ENCODE assay signal across 11 cellular contexts in the genomic region with DNA sequence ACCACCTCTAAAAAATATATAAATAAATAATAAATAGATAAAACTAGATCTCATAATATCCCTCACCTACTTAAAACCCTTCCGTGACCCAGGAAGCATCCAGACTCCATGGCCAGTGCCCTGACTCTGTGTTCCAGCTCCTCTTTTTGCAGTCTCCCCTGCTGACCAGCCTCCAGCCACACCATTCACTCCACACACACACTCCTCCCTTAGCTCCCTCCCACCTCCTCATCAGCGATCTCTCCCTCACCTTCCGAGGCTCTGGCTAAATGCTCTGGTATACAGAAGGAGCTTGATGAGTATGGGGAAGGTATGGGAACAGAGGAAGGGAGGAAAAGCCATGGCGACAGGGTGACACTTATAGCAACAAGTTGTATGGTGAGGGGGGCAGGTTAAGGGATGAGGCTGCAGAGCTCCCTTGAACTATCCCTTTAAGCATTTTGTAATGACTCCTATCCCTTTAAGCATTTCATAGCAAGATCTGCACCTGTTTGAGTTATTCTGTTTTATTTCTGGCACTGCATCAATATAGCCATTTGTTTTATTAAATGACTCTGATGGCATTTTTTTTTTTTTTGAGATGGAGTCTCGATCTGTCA. TPM values are rescaled to one million over a fixed set of nuclear protein-coding genes. Genes with fewer than 3 reads are reported as not detected.
A peak's percentile ranks its signal among the peaks of the same experiment; 100 is the strongest.
DNase-seq lines count a peak whose midpoint lies in the region; ATAC-seq and TF ChIP-seq lines count a peak whose summit lies in the region.
"Had no signal": no experiment of that assay in that cellular context is flagged by ENCODE, and none has a peak within 500 bp of the region (broad histone marks: within the 10 kb centered on the region; RNA-seq: fewer than 3 reads in every experiment).

No MANE protein-coding gene starts in this region.

- no peak for DNase-seq in HCT116 (ENCODE audit: low read depth, low spot score)
- no peak for DNase-seq in PC-3
- peak; percentile 69 for DNase-seq in mesendoderm
- DNase-seq in type B pancreatic cell (ENCODE audit: extremely low spot score, unreplicated experiment), result no peak
- DNase-seq in NCI-H510A (lab: John Stamatoyannopoulos, UW), result no peak
- DNase-seq in dorsolateral prefrontal cortex, result no peak

- no CpG with 5 or more reads among the region's 5 CpGs for WGBS in mesendoderm (ENCODE audit: extremely low coverage, insufficient coverage, low lambda C conversion rate)

- intact Hi-C loops in HCT116 (cut with micrococcal nuclease), result loop anchor here (2.0 kb wide), 3 partner anchors 397 to 837 kb away; no protein-coding TSS in a partner anchor
- intact Hi-C loops in PC-3 (cut with micrococcal nuclease), result loop anchor here (5.0 to 10.0 kb wide), 2 partner anchors 43 to 395 kb away; no protein-coding TSS in a partner anchor
- intact Hi-C loops in dorsolateral prefrontal cortex (cut with DNase I), result loop anchor here (2.0 kb wide), 1 partner anchor 95 kb away; no protein-coding TSS in a partner anchor

- no peak overlapping the region for H3K18ac ChIP-seq in mesendoderm (ENCODE audit: low read length)

- POLR2A ChIA-PET in HCT116 (lab: Charles Lee) (interaction anchor here (0.8 to 5.8 kb wide), 17 partner anchors 8 to 833 kb away, joined by 3 to 50 read pairs (median 5); a partner anchor contains a TSS), PC-3 (lab: Charles Lee; ENCODE audit: unreplicated experiment) (interaction anchor here (0.7 kb wide), 1 partner anchor 53 kb away, joined by 4 read pairs; no protein-coding TSS in a partner anchor)

- H3K4me1 ChIP-seq in HCT116 (ENCODE audit: control insufficient read depth in 1 of 2, insufficient read depth in 2 of 2, low read length in 2 of 2) (peaks cover 21 to 32% of the 10 kb centered on the region in 2 experiments), PC-3 (ENCODE audit: insufficient read depth, low read length) (peaks cover 6% of the 10 kb centered on the region; the same call in 1 of the 2 replicates), mesendoderm (ENCODE audit: control insufficient read depth, low read depth, low read length) (peaks cover 18% of the 10 kb centered on the region)

- no peak overlapping the region for H4K5ac ChIP-seq in mesendoderm (ENCODE audit: low read length)

- H2AK5ac ChIP-seq in mesendoderm (ENCODE audit: low read length), result no peak overlapping the region

- no peak overlapping the region for H2BK15ac ChIP-seq in mesendoderm (replicated peaks; ENCODE audit: low read depth)

- H3K79me1 ChIP-seq in mesendoderm (ENCODE audit: low read length), result no peaks in the 10 kb centered on the region

- RAD21 ChIA-PET in HCT116 (lab: Charles Lee; ENCODE audit: low non-redundant PET in 1 of 2, low total read pairs in 2 of 2, uncharacterized antibody in 2 of 2, unreplicated experiment in 2 of 2), result interaction anchor here (0.7 to 5.7 kb wide), 19 partner anchors 34 to 837 kb away, joined by 3 to 90 read pairs (median 3); a partner anchor contains a TSS

- CTCF ChIA-PET in HCT116 (lab: Charles Lee), result interaction anchor here (0.7 to 5.6 kb wide), 40 partner anchors 8 to 842 kb away, joined by 3 to 370 read pairs (median 8); a partner anchor contains a TSS
- CTCF ChIA-PET in PC-3 (lab: Charles Lee), result interaction anchor here (0.6 to 2.8 kb wide), 13 partner anchors 8 to 1711 kb away, joined by 3 to 68 read pairs (median 5); a partner anchor contains a TSS

- H3F3A ChIP-seq in PC-3 (ENCODE audit: low read length, unreplicated experiment), result no peaks in the 10 kb centered on the region

- H2AFZ ChIP-seq in HCT116 (ENCODE audit: low read depth, low read length, poor library complexity, severe bottlenecking) (no peak overlapping the region), PC-3 (ENCODE audit: low read length) (no peak overlapping the region)

- H3K27me3 Mint-ChIP-seq in type B pancreatic cell, result no peaks in the 10 kb centered on the region

- H3K4me3 ChIP-seq in HCT116 (replicated peaks in 1 of 2; ENCODE audit: low read depth in 1 of 2, low read length in 2 of 2) (no peak overlapping the region), PC-3 (ENCODE audit: low read length) (no peak overlapping the region), mesendoderm (ENCODE audit: low read length) (no peak overlapping the region), dorsolateral prefrontal cortex (no peak overlapping the region)
- H3K4me3 ChIP-seq: MG63, SJCRH30 had no signal

- peak overlapping the region; percentile 49 for H3K56ac ChIP-seq in mesendoderm (ENCODE audit: low read length)

- H4K20me1 ChIP-seq in HCT116 (ENCODE audit: insufficient read depth) (no peaks in the 10 kb centered on the region), PC-3 (ENCODE audit: low read length) (no peaks in the 10 kb centered on the region)

- H3K9me3 Mint-ChIP-seq in type B pancreatic cell, result no peaks in the 10 kb centered on the region
- H3K9me3 Mint-ChIP-seq: CD4-positive, CD25-positive, alpha-beta regulatory T cell had no signal

- no peak for TF ChIP-seq RAD21 in HCT116 (IDR thresholded peaks at IDR 0.05; ENCODE audit: low read depth)

- H3K23ac ChIP-seq in mesendoderm (ENCODE audit: low read length), result no peak overlapping the region

- no peaks in the 10 kb centered on the region for H3K9me3 ChIP-seq in HCT116 (ENCODE audit: control insufficient read depth in 1 of 2, insufficient read depth in 1 of 2, low read depth in 1 of 2, low read length in 2 of 2)
- H3K9me3 ChIP-seq in PC-3 (ENCODE audit: low read length), result no peaks in the 10 kb centered on the region
- H3K9me3 ChIP-seq: MG63, SJCRH30 had no signal

- H3K9ac ChIP-seq in HCT116 (ENCODE audit: low read length), result no peak overlapping the region
- H3K9ac ChIP-seq in PC-3 (ENCODE audit: low read length), result no peak overlapping the region
- H3K9ac ChIP-seq in mesendoderm (ENCODE audit: low read length), result no peak overlapping the region

- no peak overlapping the region for H4K8ac ChIP-seq in mesendoderm (ENCODE audit: low read depth, low read length)

- no peak overlapping the region for H2BK5ac ChIP-seq in mesendoderm (ENCODE audit: low read length)

- H3K36me3 Mint-ChIP-seq in type B pancreatic cell, result no peaks in the 10 kb centered on the region

- H3K4ac ChIP-seq in mesendoderm (ENCODE audit: low read depth, low read length), result no peak overlapping the region

- H3K27ac ChIP-seq in HCT116 (ENCODE audit: low read depth, low read length) (no peak overlapping the region), PC-3 (ENCODE audit: low read length) (no peak overlapping the region), mesendoderm (ENCODE audit: low read depth, low read length) (no peak overlapping the region), dorsolateral prefrontal cortex (no peak overlapping the region)
- H3K27ac ChIP-seq: SJCRH30 had no signal

- peak overlapping the region; percentile 45; the same call in 1 of the 2 replicates for H3K4me2 ChIP-seq in HCT116 (ENCODE audit: low read length)
- H3K4me2 ChIP-seq in PC-3 (ENCODE audit: low read length), result no peak overlapping the region
- no peak overlapping the region for H3K4me2 ChIP-seq in mesendoderm (ENCODE audit: low read length)

- H3K79me2 ChIP-seq in HCT116 (ENCODE audit: insufficient read depth, low read length) (no peaks in the 10 kb centered on the region), PC-3 (ENCODE audit: low read length) (no peaks in the 10 kb centered on the region), mesendoderm (ENCODE audit: control insufficient read depth, insufficient read depth, low read length) (no peaks in the 10 kb centered on the region)

- no peak for TF ChIP-seq POLR2A in HCT116 (IDR thresholded peaks at IDR 0.05; ENCODE audit: borderline replicate concordance, extremely low read depth, insufficient read depth, insufficient read length)

- no peak overlapping the region for H3K27ac Mint-ChIP-seq in type B pancreatic cell
- H3K27ac Mint-ChIP-seq: CD4-positive, CD25-positive, alpha-beta regulatory T cell had no signal

- H3K4me1 Mint-ChIP-seq in type B pancreatic cell (ENCODE audit: unreplicated experiment), result peaks cover 30% of the 10 kb centered on the region
- H3K4me1 Mint-ChIP-seq: CD4-positive, CD25-positive, alpha-beta regulatory T cell had no signal

- H3K9me2 ChIP-seq in HCT116 (ENCODE audit: insufficient read depth) (no peaks in the 10 kb centered on the region), PC-3 (replicated peaks; ENCODE audit: low read length) (no peaks in the 10 kb centered on the region)

- H3K27me3 ChIP-seq in HCT116 (ENCODE audit: insufficient read depth, low read length) (no peaks in the 10 kb centered on the region), PC-3 (ENCODE audit: low read length) (no peaks in the 10 kb centered on the region), mesendoderm (ENCODE audit: insufficient read depth, low read length, poor library complexity) (no peaks in the 10 kb centered on the region), dorsolateral prefrontal cortex (peaks cover 0 to 4% (median 0%) of the 10 kb centered on the region in 45 donors)
- H3K27me3 ChIP-seq: MG63 had no signal

- ATAC-seq in HCT116 (no peak), PC-3 (no peak), GM18511 (IDR thresholded peaks at IDR 0.05; ENCODE audit: unreplicated experiment) (no peak)

- H3K36me3 ChIP-seq in HCT116 (ENCODE audit: control insufficient read depth in 1 of 2, insufficient read depth in 2 of 2, low read length in 2 of 2) (no peaks in the 10 kb centered on the region), PC-3 (ENCODE audit: low read depth, low read length) (no peaks in the 10 kb centered on the region), mesendoderm (ENCODE audit: control insufficient read depth, insufficient read depth, low read length) (no peaks in the 10 kb centered on the region)
- H3K36me3 ChIP-seq: MG63, SJCRH30 had no signal

- no TSS peak for BruUV-seq in HCT116 (replicated peaks; lab: Mats Ljungman, UMichigan)
- TSS peak; percentile 77 for BruUV-seq in PC-3 (replicated peaks; lab: Mats Ljungman, UMichigan)

- TF ChIP-seq CTCF in HCT116 (IDR thresholded peaks at IDR 0.05 in 2 of 3, conservative IDR thresholded peaks at IDR 0.05 in 1 of 3; ENCODE audit: borderline replicate concordance in 1 of 3, insufficient read depth in 1 of 3, low read depth in 2 of 3, low read length in 2 of 3), result no peak
- TF ChIP-seq CTCF in PC-3 (conservative IDR thresholded peaks at IDR 0.05; ENCODE audit: low read depth, low read length), result no peak
- TF ChIP-seq CTCF in type B pancreatic cell (conservative IDR thresholded peaks at IDR 0.05), result no peak
- TF ChIP-seq CTCF in dorsolateral prefrontal cortex (IDR thresholded peaks at IDR 0.05 in 54 of 56, conservative IDR thresholded peaks at IDR 0.05 in 2 of 56; ENCODE audit: low read depth in 1 of 56, partially characterized antibody in 56 of 56), result no peak

- H3K4me3 Mint-ChIP-seq in type B pancreatic cell, result peak overlapping the region; percentile 28
- H3K4me3 Mint-ChIP-seq: CD4-positive, CD25-positive, alpha-beta regulatory T cell had no signal

- no peak overlapping the region for H2BK120ac ChIP-seq in mesendoderm (ENCODE audit: low read depth, low read length)

RNA-seq across cellular contexts. Expression of a gene that starts 26.1 kb away (rescaled TPM):
- total RNA-seq in HCT116 (2021; ENCODE audit: unreplicated experiment), result 809 TPM
- 589 and 640 TPM in 2 replicates for polyA plus RNA-seq in HCT116 (2012)
- 424 and 434 TPM in 2 replicates for total RNA-seq in PC-3 (2014; rRNA removed)
- polyA plus RNA-seq in mesendoderm (2013, experiment 1 of 2), result 385 TPM
- polyA plus RNA-seq in mesendoderm (2013, experiment 2 of 2), result 407 TPM
- 450 and 521 TPM in 2 replicates for total RNA-seq in type B pancreatic cell (ENCODE audit: low replicate concordance)
- 100 to 1,000 TPM; 207 to 375 (median 283) TPM for total RNA-seq in dorsolateral prefrontal cortex

RNA-seq across cellular contexts. Expression of a gene that starts 31.3 kb away (rescaled TPM):
- total RNA-seq in HCT116 (2021; ENCODE audit: unreplicated experiment) (1,229 TPM), PC-3 (2014; rRNA removed) (1,461 and 1,545 TPM in 2 replicates), type B pancreatic cell (ENCODE audit: low replicate concordance) (480 and 1,293 TPM in 2 replicates), dorsolateral prefrontal cortex (1 to 10 TPM in 54 of 120 experiments, under 1 TPM in 47, not detected in 19; 0.32 to 3.8 (median 1.0) TPM)
- 1,596 and 1,648 TPM in 2 replicates for polyA plus RNA-seq in HCT116 (2012)
- polyA plus RNA-seq in mesendoderm (2013, experiment 1 of 2), result 373 TPM
- 379 TPM for polyA plus RNA-seq in mesendoderm (2013, experiment 2 of 2)
- total RNA-seq: OCI-LY7 had no signal

Comparison
In these comparisons a context has a peak if more than half of its experiments do, and no peak if none do; other contexts are left out.
1. RNA of a gene that starts 31.3 kb away (total RNA-seq): 1,461 to 1,545 TPM in PC-3, 1,229 TPM in HCT116 (single experiment) and 480 to 1,293 TPM in type B pancreatic cell; 0.32 to 3.8 TPM in dorsolateral prefrontal cortex; every median in the first group is over 100 times any median in the second.